Comparison of ENCODE assay signal across 7 cellular contexts in the genomic region with DNA sequence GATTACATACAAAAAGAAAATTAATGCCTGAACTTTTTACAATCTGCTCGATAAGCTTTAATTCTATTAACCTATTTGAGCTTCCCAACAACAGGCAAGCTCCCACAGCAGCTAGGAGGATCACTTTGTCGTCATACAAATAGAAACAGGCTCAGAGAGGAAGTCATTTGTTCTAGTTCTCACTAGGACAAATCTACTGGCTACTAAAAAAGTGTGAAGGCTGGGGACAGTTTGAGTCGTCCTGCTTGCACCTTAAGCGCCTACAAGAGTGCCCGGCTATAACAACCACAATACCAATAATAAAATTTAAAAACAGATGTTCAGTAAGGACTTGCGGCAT. TPM values are rescaled to one million over a fixed set of nuclear protein-coding genes. Genes with fewer than 3 reads are reported as not detected.
DNase-seq lines count a peak whose midpoint lies in the region; ATAC-seq, FAIRE-seq and TF ChIP-seq lines count a peak whose summit lies in the region.

No MANE protein-coding gene starts in this region.

- H2AFZ ChIP-seq in hepatocyte = peak overlapping the region; percentile 79

- no peak for TF ChIP-seq CTCF in activated CD8-positive, alpha-beta T cell treated with anti-CD3 and anti-CD28 coated beads for 36 hours (IDR thresholded peaks at IDR 0.05)
- no peak for TF ChIP-seq CTCF in hepatocyte (IDR thresholded peaks at IDR 0.05; ENCODE audit: poor library complexity)

- H3K36me3 ChIP-seq in hepatocyte (replicated peaks; ENCODE audit: insufficient read depth, low read depth) (no peaks in the 10 kb centered on the region), small intestine (ENCODE audit: control insufficient read depth in 2 of 2, insufficient read depth in 2 of 2, low read length in 2 of 2) (no peaks in the 10 kb centered on the region)

- H3K4me1 Mint-ChIP-seq in activated CD8-positive, alpha-beta T cell treated with anti-CD3 and anti-CD28 coated beads for 36 hours (ENCODE audit: low read depth) = peaks cover 28% of the 10 kb centered on the region

- H3K4me3 ChIP-seq in hepatocyte (peak overlapping the region; percentile 50), small intestine (ENCODE audit: low read depth in 1 of 2, low read length in 2 of 2) (peak overlapping the region; percentile 69 to 77)

- peak overlapping the region; percentile 97 for H3K27ac ChIP-seq in hepatocyte
- H3K27ac ChIP-seq in small intestine (ENCODE audit: low read depth in 1 of 2, low read length in 1 of 2) = peak overlapping the region; percentile 87 to 99

- DNase-seq in activated CD8-positive, alpha-beta T cell treated with anti-CD3 and anti-CD28 coated beads for 36 hours = no peak
- DNase-seq in hepatocyte (ENCODE audit: low spot score) (no peak), small intestine (no peak), NCI-H524 treated with DMSO at 0.1 percent for 48 hours (lab: John Stamatoyannopoulos, UW) (no peak)
- no peak for DNase-seq in stimulated activated CD4-positive, alpha-beta T cell treated with anti-CD3 and anti-CD28 coated beads, Interleukin-2, amount 100 ng/mL, for 48 hours

- H3K27ac Mint-ChIP-seq in activated CD8-positive, alpha-beta T cell treated with anti-CD3 and anti-CD28 coated beads for 36 hours = peak overlapping the region; percentile 97

- peak overlapping the region; percentile 82 for H3K4me2 ChIP-seq in hepatocyte

- no peaks in the 10 kb centered on the region for H3K9me3 Mint-ChIP-seq in activated CD8-positive, alpha-beta T cell treated with anti-CD3 and anti-CD28 coated beads for 36 hours

- POLR2A ChIA-PET in activated CD8-positive, alpha-beta T cell treated with anti-CD3 and anti-CD28 coated beads for 36 hours (lab: Charles Lee) = interaction anchor here (0.7 to 3.6 kb wide), 15 partner anchors 11 to 252 kb away, joined by 3 to 38 read pairs (median 5); a partner anchor contains a TSS

- peaks cover 33% of the 10 kb centered on the region for H3K79me2 ChIP-seq in hepatocyte

- intact Hi-C loops in activated CD8-positive, alpha-beta T cell treated with anti-CD3 and anti-CD28 coated beads for 36 hours (cut with micrococcal nuclease) = no loop called here

- H4K20me1 ChIP-seq in hepatocyte (ENCODE audit: insufficient read depth, poor library complexity, severe bottlenecking) = no peaks in the 10 kb centered on the region

- H3K27me3 ChIP-seq in hepatocyte (no peaks in the 10 kb centered on the region), small intestine (ENCODE audit: control insufficient read depth in 2 of 2, insufficient read depth in 2 of 2, low read length in 2 of 2) (no peaks in the 10 kb centered on the region)

- peak overlapping the region; percentile 95 for H3K4me3 Mint-ChIP-seq in activated CD8-positive, alpha-beta T cell treated with anti-CD3 and anti-CD28 coated beads for 36 hours

- ATAC-seq in GM19328 (IDR thresholded peaks at IDR 0.05; ENCODE audit: unreplicated experiment) (peak; percentile 2), HG03196 (IDR thresholded peaks at IDR 0.05; ENCODE audit: unreplicated experiment) (peak; percentile 2)
- ATAC-seq in activated CD8-positive, alpha-beta T cell treated with anti-CD3 and anti-CD28 coated beads for 36 hours = peak; percentile 1

- 4% methylated on average over 6 of the region's 6 CpGs for WGBS in hepatocyte (ENCODE audit: low lambda C conversion rate, missing lambda C conversion rate)
- 0% methylated on average over 6 of the region's 6 CpGs for WGBS in small intestine, 3 donors

- peaks cover 16% of the 10 kb centered on the region for H3K4me1 ChIP-seq in hepatocyte (ENCODE audit: insufficient read depth)
- peaks cover 2 to 4% of the 10 kb centered on the region in 2 donors for H3K4me1 ChIP-seq in small intestine (ENCODE audit: control insufficient read depth in 2 of 2, insufficient read depth in 1 of 2, low read depth in 1 of 2, low read length in 1 of 2)

- CTCF ChIA-PET in activated CD8-positive, alpha-beta T cell treated with anti-CD3 and anti-CD28 coated beads for 36 hours (lab: Charles Lee) = interaction anchor here (0.9 to 2.5 kb wide), 8 partner anchors 12 to 301 kb away, joined by 3 to 16 read pairs (median 6); a partner anchor contains a TSS

- H3K9me3 ChIP-seq in hepatocyte (ENCODE audit: low read depth) (no peaks in the 10 kb centered on the region), small intestine (ENCODE audit: control insufficient read depth, low read depth) (no peaks in the 10 kb centered on the region)

- H3K27me3 Mint-ChIP-seq in activated CD8-positive, alpha-beta T cell treated with anti-CD3 and anti-CD28 coated beads for 36 hours = no peaks in the 10 kb centered on the region

- H3K9me2 ChIP-seq in hepatocyte (replicated peaks; ENCODE audit: insufficient read depth) = no peaks in the 10 kb centered on the region

- H3K36me3 Mint-ChIP-seq in activated CD8-positive, alpha-beta T cell treated with anti-CD3 and anti-CD28 coated beads for 36 hours (ENCODE audit: low read depth) = peaks cover 29% of the 10 kb centered on the region

- no peak for FAIRE-seq in small intestine (lab: Jason Lieb, UNC)

RNA-seq across cellular contexts. Expression of a gene that starts 0.6 kb away (rescaled TPM):
- 10 to 100 TPM; 46.2 to 46.8 TPM for total RNA-seq in activated CD8-positive, alpha-beta T cell treated with anti-CD3 and anti-CD28 coated beads for 36 hours
- total RNA-seq in hepatocyte = 53.8 and 71.8 TPM in 2 replicates
- polyA plus RNA-seq in hepatocyte (137 and 152 TPM in 2 replicates), small intestine (10 to 100 TPM in 2 of 3 donors, 1 to 10 TPM in 1; 8.7 to 36.1 (median 14.6) TPM)

RNA-seq across cellular contexts. Expression of a gene that starts 12.9 kb away (rescaled TPM):
- total RNA-seq in activated CD8-positive, alpha-beta T cell treated with anti-CD3 and anti-CD28 coated beads for 36 hours = not detected
- total RNA-seq in hepatocyte = not detected in 2 replicates
- polyA plus RNA-seq in hepatocyte (not detected in 2 replicates), small intestine (not detected)

RNA-seq across cellular contexts. Expression of a gene that starts 31.8 kb away (rescaled TPM):
- under 1 TPM; 0.25 to 0.38 TPM for total RNA-seq in activated CD8-positive, alpha-beta T cell treated with anti-CD3 and anti-CD28 coated beads for 36 hours
- 4.4 and 6.5 TPM in 2 replicates for total RNA-seq in hepatocyte
- polyA plus RNA-seq in hepatocyte = 10.4 and 16.2 TPM in 2 replicates
- under 1 TPM in 1 of 3 donors, not detected in 2; 0.34 TPM for polyA plus RNA-seq in small intestine

RNA-seq across cellular contexts. Expression of a gene that starts 49.3 kb away (rescaled TPM):
- 100 to 1,000 TPM; 135 to 137 TPM for total RNA-seq in activated CD8-positive, alpha-beta T cell treated with anti-CD3 and anti-CD28 coated beads for 36 hours
- 94.9 and 111 TPM in 2 replicates for total RNA-seq in hepatocyte
- polyA plus RNA-seq in hepatocyte (63.0 and 69.5 TPM in 2 replicates), small intestine (10 to 100 TPM; 23.7 to 61.1 (median 31.9) TPM)

RNA-seq across cellular contexts. Expression of a gene that starts 50.3 kb away (rescaled TPM):
- total RNA-seq in activated CD8-positive, alpha-beta T cell treated with anti-CD3 and anti-CD28 coated beads for 36 hours = 1 to 10 TPM; 7.3 to 9.0 TPM
- total RNA-seq in hepatocyte = 32.4 and 39.4 TPM in 2 replicates
- polyA plus RNA-seq in hepatocyte = 36.0 and 46.1 TPM in 2 replicates
- 10 to 100 TPM; 17.8 to 51.4 (median 34.6) TPM for polyA plus RNA-seq in small intestine
